ENCODE assay signal across 32 cellular contexts in genomic region chr22:16968218-16968595, GRCh38. TPM values are rescaled to one million over a fixed set of nuclear protein-coding genes. Genes with fewer than 3 reads are reported as not detected.
"Had no signal": no experiment of that assay in that cellular context is flagged by ENCODE, and none has a peak within 500 bp of the region (broad histone marks: within the 10 kb centered on the region; RNA-seq: fewer than 3 reads in every experiment).

No MANE protein-coding gene starts in this region.

- H3K4me3 Mint-ChIP-seq: memory B cell; naive thymus-derived CD4-positive, alpha-beta T cell; natural killer cell treated with Interleukin-12 subunit alpha and Interleukin-12 subunit beta and Interleukin-15 and Interleukin-18, amount 100 ng/mL, for 72 hours; stimulated activated memory B cell treated with anti-CD40 and anti-IgM and Interleukin-4, amounts not matched to agents 10 μg/mL and 1 μg/mL and 100 μg/mL, for 72 hours; stimulated activated naive CD8-positive, alpha-beta T cell treated with anti-CD3 and anti-CD28 coated beads, Interleukin-15, amount 100 ng/mL, for 72 hours; type B pancreatic cell had no signal

- H3K9me3 Mint-ChIP-seq: memory B cell; natural killer cell treated with Interleukin-12 subunit alpha and Interleukin-12 subunit beta and Interleukin-15 and Interleukin-18, amount 100 ng/mL, for 72 hours; stimulated activated memory B cell treated with anti-CD40 and anti-IgM and Interleukin-4, amounts not matched to agents 10 μg/mL and 1 μg/mL and 100 μg/mL, for 72 hours; stimulated activated naive CD8-positive, alpha-beta T cell treated with anti-CD3 and anti-CD28 coated beads, Interleukin-15, amount 100 ng/mL, for 72 hours; type B pancreatic cell had no signal

- H3K36me3 ChIP-seq: left lung, pancreas, right lobe of liver, tibial nerve, uterus had no signal

- H3K27ac Mint-ChIP-seq: memory B cell; naive thymus-derived CD4-positive, alpha-beta T cell; natural killer cell treated with Interleukin-12 subunit alpha and Interleukin-12 subunit beta and Interleukin-15 and Interleukin-18, amount 100 ng/mL, for 72 hours; stimulated activated memory B cell treated with anti-CD40 and anti-IgM and Interleukin-4, amounts not matched to agents 10 μg/mL and 1 μg/mL and 100 μg/mL, for 72 hours; type B pancreatic cell had no signal

- H3K27me3 ChIP-seq: left lung, pancreas, right lobe of liver, tibial nerve, uterus had no signal

- H3K4me1 Mint-ChIP-seq: memory B cell; stimulated activated memory B cell treated with anti-CD40 and anti-IgM and Interleukin-4, amounts not matched to agents 10 μg/mL and 1 μg/mL and 100 μg/mL, for 72 hours had no signal

- DNase-seq: hippocampal formation; kidney; left colon; left lung; midbrain; mucosa of descending colon; naive thymus-derived CD4-positive, alpha-beta T cell; nucleus accumbens; pancreas; posterior cingulate gyrus; psoas muscle; right lobe of liver; stimulated activated CD4-positive, alpha-beta T cell treated with anti-CD3 and anti-CD28 coated beads, Interleukin-1b, Interleukin-23, amount 100 ng/mL, for 48 hours; stimulated activated CD4-positive, alpha-beta T cell treated with anti-CD3 and anti-CD28 coated beads, Interleukin-2, amount 100 ng/mL, for 48 hours; stimulated activated CD4-positive, alpha-beta T cell treated with anti-CD3 and anti-CD28 coated beads, Interleukin-4, amount 100 ng/mL, for 4 hours; stimulated activated CD8-positive, alpha-beta memory T cell treated with anti-CD3 and anti-CD28 coated beads, Interleukin-4, amount 100 ng/mL, for 48 hours; stimulated activated naive CD4-positive, alpha-beta T cell treated with Interleukin-2 at 50 U/mL for 16 hours; stimulated activated naive CD8-positive, alpha-beta T cell treated with anti-CD3 and anti-CD28 coated beads, Interleukin-15, amount 100 ng/mL, for 72 hours; substantia nigra; uterus had no signal

- H3K4me3 ChIP-seq: left lung, mucosa of descending colon, pancreas, psoas muscle, right lobe of liver, smooth muscle cell, tibial nerve, uterus had no signal

- H3K9me3 ChIP-seq: left lung, mucosa of descending colon, pancreas, psoas muscle, right lobe of liver, tibial nerve, uterus had no signal

- H3K27ac ChIP-seq: left lung, pancreas, psoas muscle, right lobe of liver, uterus had no signal

- H3K4me1 ChIP-seq: left lung, pancreas, psoas muscle, right lobe of liver, uterus had no signal

- H3K36me3 Mint-ChIP-seq: memory B cell; naive thymus-derived CD4-positive, alpha-beta T cell; natural killer cell treated with Interleukin-12 subunit alpha and Interleukin-12 subunit beta and Interleukin-15 and Interleukin-18, amount 100 ng/mL, for 72 hours; stimulated activated memory B cell treated with anti-CD40 and anti-IgM and Interleukin-4, amounts not matched to agents 10 μg/mL and 1 μg/mL and 100 μg/mL, for 72 hours; type B pancreatic cell had no signal

- H3K27me3 Mint-ChIP-seq: type B pancreatic cell had no signal

- ATAC-seq: left colon; left lung; mucosa of descending colon; naive thymus-derived CD4-positive, alpha-beta T cell; natural killer cell treated with Interleukin-12 subunit alpha and Interleukin-12 subunit beta and Interleukin-15 and Interleukin-18, amount 100 ng/mL, for 72 hours; pancreas; psoas muscle; right lobe of liver; stimulated activated memory B cell treated with anti-CD40 and anti-IgM and Interleukin-4, amounts not matched to agents 10 μg/mL and 1 μg/mL and 100 μg/mL, for 72 hours; stimulated activated naive CD8-positive, alpha-beta T cell treated with anti-CD3 and anti-CD28 coated beads, Interleukin-15, amount 100 ng/mL, for 72 hours had no signal

RNA-seq across cellular contexts. Expression of gene GAB4, which starts 39.8 kb away (rescaled TPM):
- total RNA-seq: kidney; left colon; left lung; lung microvascular endothelial cell; mesenteric fat pad; mucosa of descending colon; myocyte; natural killer cell treated with Interleukin-12 subunit alpha and Interleukin-12 subunit beta and Interleukin-15 and Interleukin-18, amount 100 ng/mL, for 72 hours; osteoblast; pancreas; psoas muscle; right lobe of liver; skeletal muscle tissue; smooth muscle cell; temporal lobe had no signal
